1 cellular context compared by ENCODE assay signal in the genomic region with DNA sequence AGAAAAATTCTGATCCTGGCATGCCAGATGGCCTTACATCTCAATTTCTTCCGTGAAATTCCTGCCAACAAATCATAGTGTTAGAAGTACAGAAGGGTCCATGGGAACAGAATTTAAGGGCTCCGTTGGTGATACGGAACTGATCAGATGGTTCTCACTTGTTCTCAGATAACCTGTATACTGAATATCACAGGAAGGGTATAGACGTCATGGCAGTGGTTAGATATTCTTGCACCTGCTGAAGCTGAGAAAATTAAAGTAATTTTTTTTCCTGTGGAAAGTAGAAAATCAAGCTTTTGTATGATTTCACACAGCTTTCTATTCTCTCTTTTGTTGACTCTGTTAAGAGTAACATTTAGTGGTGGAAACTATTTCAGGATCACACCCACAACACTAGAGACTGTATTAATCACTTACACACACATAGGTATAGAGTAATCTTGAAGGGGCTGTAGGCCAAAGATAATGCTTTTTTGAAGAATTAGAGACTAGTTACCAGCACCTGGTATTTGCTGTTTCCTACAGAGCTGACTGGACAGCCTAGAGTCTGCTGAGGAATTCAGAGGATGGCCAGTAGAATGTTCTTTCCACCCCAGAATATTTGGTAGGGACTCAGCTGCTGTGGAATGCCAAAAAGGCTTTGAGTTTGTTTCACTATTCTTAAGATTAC.
TF ChIP-seq lines count a peak whose summit lies in the region.

No MANE protein-coding gene starts in this region.

TF ChIP-seq in K562, 482 proteins besides CTCF, POLR2A, EP300 and RAD21 (continued from another document):
- TF ChIP-seq, protein P1, sequence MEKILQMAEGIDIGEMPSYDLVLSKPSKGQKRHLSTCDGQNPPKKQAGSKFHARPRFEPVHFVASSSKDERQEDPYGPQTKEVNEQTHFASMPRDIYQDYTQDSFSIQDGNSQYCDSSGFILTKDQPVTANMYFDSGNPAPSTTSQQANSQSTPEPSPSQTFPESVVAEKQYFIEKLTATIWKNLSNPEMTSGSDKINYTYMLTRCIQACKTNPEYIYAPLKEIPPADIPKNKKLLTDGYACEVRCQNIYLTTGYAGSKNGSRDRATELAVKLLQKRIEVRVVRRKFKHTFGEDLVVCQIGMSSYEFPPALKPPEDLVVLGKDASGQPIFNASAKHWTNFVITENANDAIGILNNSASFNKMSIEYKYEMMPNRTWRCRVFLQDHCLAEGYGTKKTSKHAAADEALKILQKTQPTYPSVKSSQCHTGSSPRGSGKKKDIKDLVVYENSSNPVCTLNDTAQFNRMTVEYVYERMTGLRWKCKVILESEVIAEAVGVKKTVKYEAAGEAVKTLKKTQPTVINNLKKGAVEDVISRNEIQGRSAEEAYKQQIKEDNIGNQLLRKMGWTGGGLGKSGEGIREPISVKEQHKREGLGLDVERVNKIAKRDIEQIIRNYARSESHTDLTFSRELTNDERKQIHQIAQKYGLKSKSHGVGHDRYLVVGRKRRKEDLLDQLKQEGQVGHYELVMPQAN (IDR thresholded peaks at IDR 0.05; ENCODE audit: borderline replicate concordance) = no peak
- TF ChIP-seq NRF1 (conservative IDR thresholded peaks at IDR 0.05 in 1 of 2, IDR thresholded peaks at IDR 0.05 in 1 of 2) = no peak
- TF ChIP-seq, protein P2, sequence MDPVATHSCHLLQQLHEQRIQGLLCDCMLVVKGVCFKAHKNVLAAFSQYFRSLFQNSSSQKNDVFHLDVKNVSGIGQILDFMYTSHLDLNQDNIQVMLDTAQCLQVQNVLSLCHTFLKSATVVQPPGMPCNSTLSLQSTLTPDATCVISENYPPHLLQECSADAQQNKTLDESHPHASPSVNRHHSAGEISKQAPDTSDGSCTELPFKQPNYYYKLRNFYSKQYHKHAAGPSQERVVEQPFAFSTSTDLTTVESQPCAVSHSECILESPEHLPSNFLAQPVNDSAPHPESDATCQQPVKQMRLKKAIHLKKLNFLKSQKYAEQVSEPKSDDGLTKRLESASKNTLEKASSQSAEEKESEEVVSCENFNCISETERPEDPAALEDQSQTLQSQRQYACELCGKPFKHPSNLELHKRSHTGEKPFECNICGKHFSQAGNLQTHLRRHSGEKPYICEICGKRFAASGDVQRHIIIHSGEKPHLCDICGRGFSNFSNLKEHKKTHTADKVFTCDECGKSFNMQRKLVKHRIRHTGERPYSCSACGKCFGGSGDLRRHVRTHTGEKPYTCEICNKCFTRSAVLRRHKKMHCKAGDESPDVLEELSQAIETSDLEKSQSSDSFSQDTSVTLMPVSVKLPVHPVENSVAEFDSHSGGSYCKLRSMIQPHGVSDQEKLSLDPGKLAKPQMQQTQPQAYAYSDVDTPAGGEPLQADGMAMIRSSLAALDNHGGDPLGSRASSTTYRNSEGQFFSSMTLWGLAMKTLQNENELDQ (CRISPR knock-in tag; IDR thresholded peaks at IDR 0.05; ENCODE audit: borderline replicate concordance) = no peak
- TF ChIP-seq PTRF (tag; IDR thresholded peaks at IDR 0.05) = no peak
- TF ChIP-seq ZNF354B (CRISPR knock-in tag; IDR thresholded peaks at IDR 0.05) = no peak
- TF ChIP-seq TCF3 (CRISPR knock-in tag; IDR thresholded peaks at IDR 0.05) = peak; percentile 70
- TF ChIP-seq GATAD2B (IDR thresholded peaks at IDR 0.05; ENCODE audit: borderline replicate concordance) = no peak
- no peak for TF ChIP-seq RFX1 (IDR thresholded peaks at IDR 0.05)
- peak; percentile 42; the same call in 1 of the 2 replicates for TF ChIP-seq MTA2 (IDR thresholded peaks at IDR 0.05; ENCODE audit: low read depth)
